ENCODE assay signal across 1 cellular context in the genomic region with DNA sequence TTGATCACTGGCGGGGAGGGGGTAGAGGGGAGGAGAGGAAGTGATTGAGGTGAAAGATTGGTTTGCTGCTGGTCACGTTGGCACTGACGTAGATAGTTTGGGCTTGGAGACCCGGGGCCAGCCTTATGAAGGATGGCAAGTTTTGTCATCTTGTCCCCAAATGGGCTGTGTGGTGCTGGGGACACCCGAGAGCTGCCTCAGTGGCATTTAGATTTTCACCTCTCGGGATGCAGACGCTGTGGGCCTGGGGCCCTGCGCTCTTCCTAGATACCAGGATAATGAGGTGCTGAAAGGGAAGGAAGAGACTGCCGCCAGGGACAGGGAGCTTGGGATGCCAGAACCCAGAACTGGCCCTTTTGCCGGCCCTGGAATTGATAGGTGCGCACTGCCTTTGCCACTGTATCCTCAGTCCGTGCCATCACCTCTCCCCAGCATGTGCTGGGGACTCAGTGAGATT.
TF ChIP-seq lines count a peak whose summit lies in the region.

No MANE protein-coding gene starts in this region.

TF ChIP-seq in A549, 52 proteins besides CTCF, POLR2A, EP300 and RAD21 (continued from another document):
- TF ChIP-seq, protein P1, sequence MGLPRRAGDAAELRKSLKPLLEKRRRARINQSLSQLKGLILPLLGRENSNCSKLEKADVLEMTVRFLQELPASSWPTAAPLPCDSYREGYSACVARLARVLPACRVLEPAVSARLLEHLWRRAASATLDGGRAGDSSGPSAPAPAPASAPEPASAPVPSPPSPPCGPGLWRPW (IDR thresholded peaks at IDR 0.05), result no peak
- TF ChIP-seq ZC3H11A (IDR thresholded peaks at IDR 0.05), result no peak
- TF ChIP-seq HOXB13 (CRISPR knock-in tag; IDR thresholded peaks at IDR 0.05; ENCODE audit: low read depth), result no peak
- no peak for TF ChIP-seq ZSCAN20 (CRISPR knock-in tag; IDR thresholded peaks at IDR 0.05)
